In the genomic region with DNA sequence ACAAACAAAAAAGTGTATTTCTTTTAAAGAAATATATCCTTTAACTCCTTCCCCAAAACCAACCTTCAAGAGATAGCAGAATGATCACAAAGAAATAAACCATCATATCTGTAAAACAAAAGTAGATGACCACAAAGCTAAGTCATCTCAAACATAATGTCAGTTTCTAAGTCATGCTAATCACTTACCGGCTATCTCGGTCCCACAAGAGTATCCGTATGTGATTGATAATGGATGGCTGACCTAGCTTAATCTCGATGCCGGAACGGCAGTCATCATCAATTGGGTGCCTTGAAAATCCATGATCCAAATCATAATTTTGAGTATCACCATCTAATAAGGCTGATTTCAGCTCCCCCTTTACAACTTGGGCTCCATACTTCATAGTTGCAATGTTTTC, we compare ENCODE assay signal across 25 cellular contexts.
"Had no signal": no experiment of that assay in that cellular context is flagged by ENCODE, and none has a peak within 500 bp of the region (broad histone marks: within the 10 kb centered on the region; RNA-seq: fewer than 3 reads in every experiment).

No MANE protein-coding gene starts in this region.

- DNase-seq: occipital lobe; ovary; posterior cingulate gyrus; psoas muscle; right cardiac atrium; right lobe of liver; sigmoid colon; small intestine; stimulated activated CD4-positive, alpha-beta T cell treated with anti-CD3 and anti-CD28 coated beads, Interleukin-15, amount 100 ng/mL, for 24 hours; stimulated activated CD4-positive, alpha-beta T cell treated with anti-CD3 and anti-CD28 coated beads, Interleukin-2, amount 100 ng/mL, for 24 hours; stimulated activated CD4-positive, alpha-beta T cell treated with anti-CD3 and anti-CD28 coated beads, Interleukin-2, amount 100 ng/mL, for 48 hours; stimulated activated CD4-positive, alpha-beta T cell treated with anti-CD3 and anti-CD28 coated beads, Interleukin-4, amount 100 ng/mL, for 24 hours; stimulated activated naive B cell treated with anti-CD40 and anti-IgM and Interleukin-4, amounts not matched to agents 10 μg/mL and 1 μg/mL and 100 μg/mL, for 72 hours; stimulated activated naive CD4-positive, alpha-beta T cell treated with Interleukin-2 at 50 U/mL for 16 hours; stomach; thyroid gland; trophoblast cell; upper lobe of left lung had no signal

- H3K4me1 ChIP-seq: neural progenitor cell, parathyroid adenoma, psoas muscle, right lobe of liver, sigmoid colon, stomach, tibial nerve, vagina had no signal

- H3K9me3 ChIP-seq: ovary, psoas muscle, right lobe of liver, sigmoid colon, stomach, thoracic aorta, thyroid gland, tibial nerve, upper lobe of left lung, vagina had no signal

- H3K27me3 ChIP-seq: neural progenitor cell, ovary, right lobe of liver, sigmoid colon, stomach, thyroid gland, tibial nerve, upper lobe of left lung, vagina had no signal

- H3K79me2 ChIP-seq: parathyroid adenoma had no signal

- ATAC-seq: psoas muscle; right cardiac atrium; right lobe of liver; stimulated activated effector memory CD8-positive, alpha-beta T cell treated with anti-CD3 and anti-CD28 coated beads, Interleukin-12 subunit alpha, Interleukin-12 subunit beta, amount 100 ng/mL, for 72 hours; stimulated activated naive B cell treated with anti-CD40 and anti-IgM and Interleukin-4, amounts not matched to agents 10 μg/mL and 1 μg/mL and 100 μg/mL, for 72 hours had no signal

- H3K27ac ChIP-seq: neural progenitor cell, ovary, parathyroid adenoma, psoas muscle, right lobe of liver, sigmoid colon, stomach, thoracic aorta, thyroid gland, tibial nerve, upper lobe of left lung, vagina had no signal

- H3K4me2 ChIP-seq: neural progenitor cell had no signal

- H3K9ac ChIP-seq: neural progenitor cell, parathyroid adenoma had no signal

- H3K36me3 ChIP-seq: neural progenitor cell, ovary, thoracic aorta, vagina had no signal

- FAIRE-seq: small intestine, urothelium cell line had no signal

- H3K4me3 ChIP-seq: neural progenitor cell, ovary, psoas muscle, right lobe of liver, sigmoid colon, stomach, thoracic aorta, thyroid gland, tibial nerve, upper lobe of left lung, vagina had no signal

- H2AFZ ChIP-seq: neural progenitor cell, parathyroid adenoma had no signal
